Comparison of ENCODE assay signal across 15 cellular contexts in the genomic region with DNA sequence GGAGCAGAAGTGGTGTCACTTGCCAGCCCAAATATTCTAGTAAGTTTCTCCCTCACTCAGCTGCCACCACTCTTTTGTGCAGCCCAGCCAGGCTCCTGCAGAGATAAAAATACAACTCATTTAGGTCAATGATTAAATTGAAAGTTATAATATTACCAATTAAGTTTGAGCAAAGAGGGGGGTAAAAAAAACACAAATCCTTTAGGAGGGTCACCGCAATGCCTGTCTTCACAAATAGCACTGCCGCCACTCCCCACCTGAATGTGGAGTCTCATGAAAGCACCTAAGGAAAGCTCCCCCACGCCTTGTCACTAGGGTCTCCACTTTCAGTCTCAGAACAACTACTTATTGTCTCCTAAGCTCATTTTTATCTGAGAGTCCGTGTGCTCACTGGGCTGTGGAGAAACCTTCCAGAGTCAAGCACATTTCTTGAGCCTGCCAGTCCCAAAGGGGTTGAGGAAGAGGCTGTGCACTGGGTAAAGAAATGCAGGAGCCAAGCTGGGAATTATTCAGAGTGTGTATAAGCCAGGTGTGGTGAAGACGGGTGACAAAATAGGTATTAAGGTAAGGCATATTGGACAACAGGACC.
A peak's percentile ranks its signal among the peaks of the same experiment; 100 is the strongest.
DNase-seq lines count a peak whose midpoint lies in the region; ATAC-seq and TF ChIP-seq lines count a peak whose summit lies in the region.
"Had no signal": no experiment of that assay in that cellular context is flagged by ENCODE, and none has a peak within 500 bp of the region (broad histone marks: within the 10 kb centered on the region; RNA-seq: fewer than 3 reads in every experiment).

No MANE protein-coding gene starts in this region.

- no peaks in the 10 kb centered on the region for H3K27me3 Mint-ChIP-seq in activated CD8-positive, alpha-beta memory T cell treated with anti-CD3 and anti-CD28 coated beads, Interleukin-2, amount 10 ng/mL, durations not matched to agents 7 days and 5 days

- ATAC-seq in GM19328 (IDR thresholded peaks at IDR 0.05; ENCODE audit: unreplicated experiment) (peak; percentile 6), HG02798 (IDR thresholded peaks at IDR 0.05; ENCODE audit: poor library complexity, unreplicated experiment) (peak; percentile 28), HG03565 (IDR thresholded peaks at IDR 0.05; ENCODE audit: unreplicated experiment) (peak; percentile 12)
- no peak for ATAC-seq in activated CD8-positive, alpha-beta memory T cell treated with anti-CD3 and anti-CD28 coated beads, Interleukin-2, amount 10 ng/mL, durations not matched to agents 7 days and 5 days

- no peaks in the 10 kb centered on the region for H3K36me3 Mint-ChIP-seq in activated CD8-positive, alpha-beta memory T cell treated with anti-CD3 and anti-CD28 coated beads, Interleukin-2, amount 10 ng/mL, durations not matched to agents 7 days and 5 days

- no peaks in the 10 kb centered on the region for H3K9me3 ChIP-seq in left ventricle myocardium inferior (replicated peaks)

- intact Hi-C loops in left ventricle myocardium inferior (cut with micrococcal nuclease) = no loop called here

- no peak for TF ChIP-seq CTCF in left ventricle myocardium inferior (IDR thresholded peaks at IDR 0.05; ENCODE audit: borderline replicate concordance)

- no peaks in the 10 kb centered on the region for H3K4me1 ChIP-seq in left ventricle myocardium inferior

- no peaks in the 10 kb centered on the region for H3K9me3 Mint-ChIP-seq in activated CD8-positive, alpha-beta memory T cell treated with anti-CD3 and anti-CD28 coated beads, Interleukin-2, amount 10 ng/mL, durations not matched to agents 7 days and 5 days (ENCODE audit: low read depth)

- H3K27me3 ChIP-seq in left ventricle myocardium inferior (ENCODE audit: low read depth) = peaks cover 48% of the 10 kb centered on the region
- H3K27me3 ChIP-seq: brain microvascular endothelial cell had no signal

- no peak overlapping the region for H3K27ac ChIP-seq in left ventricle myocardium inferior (replicated peaks)
- H3K27ac ChIP-seq: brain microvascular endothelial cell had no signal

- CTCF ChIA-PET in activated CD8-positive, alpha-beta memory T cell treated with anti-CD3 and anti-CD28 coated beads, Interleukin-2, amount 10 ng/mL, durations not matched to agents 7 days and 5 days (lab: Charles Lee) = no interaction called here

- H3K36me3 ChIP-seq in left ventricle myocardium inferior = no peaks in the 10 kb centered on the region
- H3K36me3 ChIP-seq: brain microvascular endothelial cell had no signal

- no peaks in the 10 kb centered on the region for H3K4me1 Mint-ChIP-seq in activated CD8-positive, alpha-beta memory T cell treated with anti-CD3 and anti-CD28 coated beads, Interleukin-2, amount 10 ng/mL, durations not matched to agents 7 days and 5 days

- DNase-seq in retina (peak; percentile 23), GF-D8 (lab: John Stamatoyannopoulos, UW) (no peak), left ventricle myocardium inferior (no peak), MV-4-11 (lab: John Stamatoyannopoulos, UW) (no peak)
- no peak for DNase-seq in activated CD8-positive, alpha-beta memory T cell treated with anti-CD3 and anti-CD28 coated beads, Interleukin-2, amount 10 ng/mL, durations not matched to agents 7 days and 5 days
- DNase-seq: activated CD4-positive, alpha-beta T cell treated with anti-CD3 and anti-CD28 coated beads for 1 hour; brain microvascular endothelial cell; GOT3; IMR-90; NCI-H1694 treated with DMSO at 0.1 percent for 48 hours; NK-92 treated with Interleukin-12 subunit alpha and Interleukin-12 subunit beta, amount 100 ng/mL, for 24 hours; SW 1271 had no signal

- H3K4me3 Mint-ChIP-seq in activated CD8-positive, alpha-beta memory T cell treated with anti-CD3 and anti-CD28 coated beads, Interleukin-2, amount 10 ng/mL, durations not matched to agents 7 days and 5 days = no peak overlapping the region

- H3K4me3 ChIP-seq in left ventricle myocardium inferior = no peak overlapping the region

- H3K27ac Mint-ChIP-seq in activated CD8-positive, alpha-beta memory T cell treated with anti-CD3 and anti-CD28 coated beads, Interleukin-2, amount 10 ng/mL, durations not matched to agents 7 days and 5 days = no peak overlapping the region
